Comparison of ENCODE assay signal across 15 cellular contexts in genomic region chr2:198042189-198042588, GRCh38.
DNase-seq lines count a peak whose midpoint lies in the region; ATAC-seq, FAIRE-seq and TF ChIP-seq lines count a peak whose summit lies in the region.
"Had no signal": no experiment of that assay in that cellular context is flagged by ENCODE, and none has a peak within 500 bp of the region (broad histone marks: within the 10 kb centered on the region; RNA-seq: fewer than 3 reads in every experiment).

No MANE protein-coding gene starts in this region.

- H3K36me3 Mint-ChIP-seq in activated T-helper 1 cell treated with anti-CD3 and anti-CD28 coated beads, Interleukin-12 subunit alpha, Interleukin-12 subunit beta, Interleukin-2, Interleukin-4 antibody, amounts not matched to agents 30 ng/mL and 10 ng/mL and 1 ng/mL, durations not matched to agents 14 hours and 24 hours and 36 hours (ENCODE audit: low read depth) = peaks cover 6% of the 10 kb centered on the region
- H3K36me3 Mint-ChIP-seq: neural progenitor cell had no signal

- ATAC-seq in GM19324 (IDR thresholded peaks at IDR 0.05; ENCODE audit: low FRiP score, unreplicated experiment) (peak; percentile 85), HG02610 (IDR thresholded peaks at IDR 0.05; ENCODE audit: unreplicated experiment) (peak; percentile 76)

- H3K27me3 Mint-ChIP-seq in activated T-helper 1 cell treated with anti-CD3 and anti-CD28 coated beads, Interleukin-12 subunit alpha, Interleukin-12 subunit beta, Interleukin-2, Interleukin-4 antibody, amounts not matched to agents 30 ng/mL and 10 ng/mL and 1 ng/mL, durations not matched to agents 14 hours and 24 hours and 36 hours (ENCODE audit: insufficient read depth) = no peaks in the 10 kb centered on the region

- no peak for TF ChIP-seq POLR2A in GM12891 (IDR thresholded peaks at IDR 0.05; ENCODE audit: low read depth, low read length)

- DNase-seq in GM12891 (ENCODE audit: insufficient read length, low spot score) (no peak), NCI-H1105 (lab: John Stamatoyannopoulos, UW) (no peak), NCI-H748 treated with DMSO at 0.1 percent for 48 hours (lab: John Stamatoyannopoulos, UW) (no peak), GM03348 (ENCODE audit: low spot score) (no peak)
- no peak for DNase-seq in activated T-helper 1 cell treated with anti-CD3 and anti-CD28 coated beads, Interleukin-12 subunit alpha, Interleukin-12 subunit beta, Interleukin-2, Interleukin-4 antibody, amounts not matched to agents 30 ng/mL and 10 ng/mL and 1 ng/mL, durations not matched to agents 14 hours and 24 hours and 36 hours (ENCODE audit: low spot score)
- DNase-seq: activated gamma-delta T cell treated with Interleukin-2 at 50 U/mL for 16 hours, Karpas-422, NCI-H2171 treated with DMSO at 0.1 percent for 48 hours, OCI-M1, uterus had no signal

- no peaks in the 10 kb centered on the region for H3K9me3 ChIP-seq in KOPT-K1 (ENCODE audit: insufficient read depth, low read length, poor library complexity, severe bottlenecking)
- H3K9me3 ChIP-seq: uterus had no signal

- no peak for FAIRE-seq in GM12891 (lab: Jason Lieb, UNC)
- FAIRE-seq: bronchial epithelial cell had no signal

- intact Hi-C loops in activated T-helper 1 cell treated with anti-CD3 and anti-CD28 coated beads, Interleukin-12 subunit alpha, Interleukin-12 subunit beta, Interleukin-2, Interleukin-4 antibody, amounts not matched to agents 30 ng/mL and 10 ng/mL and 1 ng/mL, durations not matched to agents 14 hours and 24 hours and 36 hours (cut with micrococcal nuclease) = no loop called here

- H3K36me3 ChIP-seq in KOPT-K1 (ENCODE audit: insufficient read depth, low read length) = no peaks in the 10 kb centered on the region
- H3K36me3 ChIP-seq: neural progenitor cell, uterus had no signal

- H3K4me3 Mint-ChIP-seq in activated T-helper 1 cell treated with anti-CD3 and anti-CD28 coated beads, Interleukin-12 subunit alpha, Interleukin-12 subunit beta, Interleukin-2, Interleukin-4 antibody, amounts not matched to agents 30 ng/mL and 10 ng/mL and 1 ng/mL, durations not matched to agents 14 hours and 24 hours and 36 hours = no peak overlapping the region
- H3K4me3 Mint-ChIP-seq: neural progenitor cell had no signal

- H3K4me1 Mint-ChIP-seq in activated T-helper 1 cell treated with anti-CD3 and anti-CD28 coated beads, Interleukin-12 subunit alpha, Interleukin-12 subunit beta, Interleukin-2, Interleukin-4 antibody, amounts not matched to agents 30 ng/mL and 10 ng/mL and 1 ng/mL, durations not matched to agents 14 hours and 24 hours and 36 hours (ENCODE audit: low read depth) = peaks cover 14% of the 10 kb centered on the region

- H3K9me3 Mint-ChIP-seq in activated T-helper 1 cell treated with anti-CD3 and anti-CD28 coated beads, Interleukin-12 subunit alpha, Interleukin-12 subunit beta, Interleukin-2, Interleukin-4 antibody, amounts not matched to agents 30 ng/mL and 10 ng/mL and 1 ng/mL, durations not matched to agents 14 hours and 24 hours and 36 hours = peaks cover 3% of the 10 kb centered on the region
- H3K9me3 Mint-ChIP-seq: neural progenitor cell had no signal

- peak overlapping the region; percentile 32 for H3K27ac ChIP-seq in KOPT-K1 (ENCODE audit: low read depth, low read length, poor library complexity, severe bottlenecking)
- H3K27ac ChIP-seq: neural progenitor cell, uterus had no signal

- H3K27ac Mint-ChIP-seq in activated T-helper 1 cell treated with anti-CD3 and anti-CD28 coated beads, Interleukin-12 subunit alpha, Interleukin-12 subunit beta, Interleukin-2, Interleukin-4 antibody, amounts not matched to agents 30 ng/mL and 10 ng/mL and 1 ng/mL, durations not matched to agents 14 hours and 24 hours and 36 hours = no peak overlapping the region
- H3K27ac Mint-ChIP-seq: neural progenitor cell had no signal

TF ChIP-seq in GM12891, 5 proteins besides CTCF, POLR2A, EP300 and RAD21:
- TF ChIP-seq PAX5 (IDR thresholded peaks at IDR 0.05; ENCODE audit: insufficient read depth, low read length, severe bottlenecking) = no peak
- TF ChIP-seq POU2F2 (IDR thresholded peaks at IDR 0.05; ENCODE audit: low read depth, low read length) = no peak
- TF ChIP-seq SPI1 (IDR thresholded peaks at IDR 0.05; ENCODE audit: low read depth, low read length) = peak; percentile 62
